ENCODE assay signal across 11 cellular contexts in genomic region chrX:9467181-9467580, GRCh38. TPM values are rescaled to one million over a fixed set of nuclear protein-coding genes. Genes with fewer than 3 reads are reported as not detected.
A peak's percentile ranks its signal among the peaks of the same experiment; 100 is the strongest.
DNase-seq lines count a peak whose midpoint lies in the region; ATAC-seq, FAIRE-seq and TF ChIP-seq lines count a peak whose summit lies in the region.
"Had no signal": no experiment of that assay in that cellular context is flagged by ENCODE, and none has a peak within 500 bp of the region (broad histone marks: within the 10 kb centered on the region; RNA-seq: fewer than 3 reads in every experiment).

No MANE protein-coding gene starts in this region.

- peaks cover 6 to 28% (median 22%) of the 10 kb centered on the region in 3 experiments for H3K36me3 Mint-ChIP-seq in H9 (ENCODE audit: insufficient read depth in 1 of 3, low read depth in 3 of 3)
- H3K36me3 Mint-ChIP-seq in activated naive CD8-positive, alpha-beta T cell treated with anti-CD3 and anti-CD28 coated beads for 36 hours, result peaks cover 14% of the 10 kb centered on the region

- H4K8ac ChIP-seq in H9 (replicated peaks; ENCODE audit: insufficient read length, low read depth, low read length) (no peak overlapping the region), mesendoderm (ENCODE audit: low read depth, low read length) (no peak overlapping the region)

- H3K27me3 ChIP-seq in H9 (ENCODE audit: insufficient read depth, low read length), result no peaks in the 10 kb centered on the region; the same call in 1 of the 2 replicates
- no peaks in the 10 kb centered on the region for H3K27me3 ChIP-seq in mesendoderm (ENCODE audit: insufficient read depth, low read length, poor library complexity)
- peaks cover 0 to 4% of the 10 kb centered on the region in 2 donors for H3K27me3 ChIP-seq in right atrium auricular region
- H3K27me3 ChIP-seq: MG63 had no signal

- H3K9me3 Mint-ChIP-seq in H9, result peaks cover 5 to 40% of the 10 kb centered on the region in 2 experiments; a peak in 4 of 5 replicates
- H3K9me3 Mint-ChIP-seq in activated naive CD8-positive, alpha-beta T cell treated with anti-CD3 and anti-CD28 coated beads for 36 hours, result no peaks in the 10 kb centered on the region

- no peak overlapping the region for H2BK15ac ChIP-seq in H9 (ENCODE audit: low read depth, low read length)
- H2BK15ac ChIP-seq in mesendoderm (replicated peaks; ENCODE audit: low read depth), result no peak overlapping the region

- H3K27me3 Mint-ChIP-seq in H9 (ENCODE audit: low read depth), result peaks cover 22% of the 10 kb centered on the region
- H3K27me3 Mint-ChIP-seq in activated naive CD8-positive, alpha-beta T cell treated with anti-CD3 and anti-CD28 coated beads for 36 hours, result no peaks in the 10 kb centered on the region

- H3K27ac ChIP-seq in A549, result no peak overlapping the region
- H3K27ac ChIP-seq in H9 (ENCODE audit: insufficient read length, low read depth, low read length), result no peak overlapping the region
- H3K27ac ChIP-seq in mesendoderm (ENCODE audit: low read depth, low read length), result no peak overlapping the region
- H3K27ac ChIP-seq in right atrium auricular region, result no peak overlapping the region

- H3K14ac ChIP-seq in H9 (ENCODE audit: insufficient read depth, low read length), result no peak overlapping the region

- no peaks in the 10 kb centered on the region for H3K36me3 ChIP-seq in mesendoderm (ENCODE audit: control insufficient read depth, insufficient read depth, low read length)
- H3K36me3 ChIP-seq in right atrium auricular region, result no peaks in the 10 kb centered on the region
- H3K36me3 ChIP-seq: MG63 had no signal

- H2BK12ac ChIP-seq in H9 (ENCODE audit: insufficient read length, low read depth, low read length), result no peak overlapping the region

- H2BK120ac ChIP-seq in H9 (ENCODE audit: low read depth, low read length, poor library complexity, severe bottlenecking) (no peak overlapping the region), mesendoderm (ENCODE audit: low read depth, low read length) (no peak overlapping the region)

- no peaks in the 10 kb centered on the region for H3K79me1 ChIP-seq in H9 (ENCODE audit: insufficient read depth, low read depth, low read length, poor library complexity, severe bottlenecking)
- H3K79me1 ChIP-seq in mesendoderm (ENCODE audit: low read length), result peaks cover 4% of the 10 kb centered on the region

- H2BK5ac ChIP-seq in H9 (ENCODE audit: insufficient read length, low read length) (no peak overlapping the region), mesendoderm (ENCODE audit: low read length) (no peak overlapping the region)

- H3K4ac ChIP-seq in H9 (ENCODE audit: low read depth, low read length), result no peak overlapping the region
- H3K4ac ChIP-seq in mesendoderm (ENCODE audit: low read depth, low read length), result no peak overlapping the region

- POLR2A ChIA-PET in A549 (lab: Yijun Ruan, JAX), result no interaction called here

- no peak overlapping the region for H2AFZ ChIP-seq in H9 (ENCODE audit: low read length)

- TF ChIP-seq RAD21 in A549 (conservative IDR thresholded peaks at IDR 0.05 in 1 of 2, IDR thresholded peaks at IDR 0.05 in 1 of 2), result no peak

- peaks cover 20% of the 10 kb centered on the region for H3K23me2 ChIP-seq in H9 (ENCODE audit: insufficient read length, low read depth, low read length, poor library complexity, severe bottlenecking)

- H4K91ac ChIP-seq in H9 (ENCODE audit: insufficient read length, low read depth, low read length), result no peak overlapping the region

- H4K5ac ChIP-seq in H9 (ENCODE audit: insufficient read length, low read depth, low read length) (no peak overlapping the region), mesendoderm (ENCODE audit: low read length) (no peak overlapping the region)

- H2AK5ac ChIP-seq in H9 (ENCODE audit: insufficient read length, low read length), result no peak overlapping the region
- no peak overlapping the region for H2AK5ac ChIP-seq in mesendoderm (ENCODE audit: low read length)

- H3K9ac ChIP-seq in H9 (ENCODE audit: extremely low read depth, insufficient read length, low read length) (no peak overlapping the region), mesendoderm (ENCODE audit: low read length) (no peak overlapping the region)

- H3T11ph ChIP-seq in H9 (ENCODE audit: low read length), result no peak overlapping the region

- no peak for DNase-seq in A549 (ENCODE audit: low read depth in 1 of 2, low spot score in 1 of 2)
- DNase-seq in H9, result no peak
- DNase-seq in activated naive CD8-positive, alpha-beta T cell treated with anti-CD3 and anti-CD28 coated beads for 36 hours, result no peak
- DNase-seq in mesendoderm, result no peak
- no peak for DNase-seq in RPMI8226
- no peak for DNase-seq in right atrium auricular region (ENCODE audit: low spot score)
- DNase-seq: activated effector memory CD4-positive, alpha-beta T cell treated with Interleukin-2 at 50 U/mL for 16 hours; MG63 had no signal

- H3K27ac Mint-ChIP-seq in H9, result no peak overlapping the region
- no peak overlapping the region for H3K27ac Mint-ChIP-seq in activated naive CD8-positive, alpha-beta T cell treated with anti-CD3 and anti-CD28 coated beads for 36 hours

- ATAC-seq in A549 (no peak), HG03175 (IDR thresholded peaks at IDR 0.05; ENCODE audit: unreplicated experiment) (no peak), GM18520 (IDR thresholded peaks at IDR 0.05; ENCODE audit: unreplicated experiment) (no peak)

- no peaks in the 10 kb centered on the region for H4K20me1 ChIP-seq in H9 (ENCODE audit: control insufficient read depth, insufficient read depth, insufficient read length)

- H3K4me2 ChIP-seq in A549 (peak overlapping the region; percentile 78), H9 (ENCODE audit: insufficient read depth, insufficient read length, low read length) (peak overlapping the region; percentile 58), mesendoderm (ENCODE audit: low read length) (no peak overlapping the region)

- no peak overlapping the region for H3K23ac ChIP-seq in H9 (ENCODE audit: insufficient read length, low read depth, low read length)
- no peak overlapping the region for H3K23ac ChIP-seq in mesendoderm (ENCODE audit: low read length)

- no peak overlapping the region for H2BK20ac ChIP-seq in H9 (ENCODE audit: low read depth, low read length, poor library complexity, severe bottlenecking)

- no peak overlapping the region for H3K4me3 ChIP-seq in A549
- H3K4me3 ChIP-seq in mesendoderm (ENCODE audit: low read length), result no peak overlapping the region
- H3K4me3 ChIP-seq in right atrium auricular region, result no peak overlapping the region

- H3K56ac ChIP-seq in H9 (ENCODE audit: insufficient read length, low read depth, low read length) (no peak overlapping the region), mesendoderm (ENCODE audit: low read length) (peak overlapping the region; percentile 42)

- TF ChIP-seq POLR2A in A549 (IDR thresholded peaks at IDR 0.05; ENCODE audit: low read length), result no peak

- peaks cover 15 to 31% of the 10 kb centered on the region in 2 experiments for H3K4me1 Mint-ChIP-seq in H9
- H3K4me1 Mint-ChIP-seq in activated naive CD8-positive, alpha-beta T cell treated with anti-CD3 and anti-CD28 coated beads for 36 hours, result peaks cover 20% of the 10 kb centered on the region

- H3K9me3 ChIP-seq in A549 (no peaks in the 10 kb centered on the region), H9 (ENCODE audit: control insufficient read depth, low read depth, low read length) (no peaks in the 10 kb centered on the region), right atrium auricular region (no peaks in the 10 kb centered on the region)
- H3K9me3 ChIP-seq: MG63 had no signal

- H3K18ac ChIP-seq in H9 (ENCODE audit: insufficient read length, low read depth, low read length) (no peak overlapping the region), mesendoderm (ENCODE audit: low read length) (no peak overlapping the region)

- H3K4me1 ChIP-seq in A549 (peaks cover 31% of the 10 kb centered on the region), H9 (ENCODE audit: insufficient read depth, low read length) (peaks cover 12% of the 10 kb centered on the region; the same call in 1 of the 2 replicates), mesendoderm (ENCODE audit: control insufficient read depth, low read depth, low read length) (no peaks in the 10 kb centered on the region), right atrium auricular region (peaks cover 0 to 36% of the 10 kb centered on the region in 2 donors)

- 83% methylated on average over 7 of the region's 11 CpGs for WGBS in A549 (ENCODE audit: missing lambda C conversion rate)
- no CpG with 5 or more reads among the region's 11 CpGs for WGBS in H9 (ENCODE audit: extremely low coverage, insufficient read length, low lambda C conversion rate)
- WGBS in mesendoderm (ENCODE audit: extremely low coverage, insufficient coverage, low lambda C conversion rate), result no CpG with 5 or more reads among the region's 11 CpGs

- no peak for TF ChIP-seq CTCF in A549 (IDR thresholded peaks at IDR 0.05)
- TF ChIP-seq CTCF in H9 (conservative IDR thresholded peaks at IDR 0.05), result no peak
- no peak for TF ChIP-seq CTCF in right atrium auricular region (IDR thresholded peaks at IDR 0.05)

- TF ChIP-seq EP300 in A549 (IDR thresholded peaks at IDR 0.05), result no peak

- peak overlapping the region; percentile 22 to 85; a peak in 4 of 5 replicates for H3K4me3 Mint-ChIP-seq in H9
- H3K4me3 Mint-ChIP-seq in activated naive CD8-positive, alpha-beta T cell treated with anti-CD3 and anti-CD28 coated beads for 36 hours, result peak overlapping the region; percentile 82

- FAIRE-seq in A549 (lab: Jason Lieb, UNC), result no peak
- FAIRE-seq: islet of Langerhans had no signal

- H3K79me2 ChIP-seq in H9 (ENCODE audit: insufficient read depth, low read length) (peaks cover 4% of the 10 kb centered on the region; the same call in 1 of the 2 replicates), mesendoderm (ENCODE audit: control insufficient read depth, insufficient read depth, low read length) (peaks cover 32% of the 10 kb centered on the region)

- CTCF ChIA-PET in A549 (lab: Yijun Ruan, JAX), result no interaction called here

TF ChIP-seq in A549, 52 proteins besides CTCF, POLR2A, EP300 and RAD21 (continues in another document):
- no peak for TF ChIP-seq CEBPB (IDR thresholded peaks at IDR 0.05)
- no peak for TF ChIP-seq NR3C1 (IDR thresholded peaks at IDR 0.05)

RNA-seq across cellular contexts. Expression of gene TBL1X, which starts 2.3 kb away (rescaled TPM):
- polyA plus RNA-seq in A549 (2011; rRNA removed) (18.0 and 21.1 TPM in 2 replicates), A549 (2017; fragmentation: RNase III; extraction: RNeasy Plus Mini Kit Qiagen cat#74134 plus additional on column Dnase treatment) (14.3 to 15.1 TPM (median 14.6 TPM) in 3 replicates)
- polyA plus RNA-seq in A549 (2012; cell fraction: cytosol; rRNA removed), result 11.4 and 13.4 TPM in 2 replicates
- 14.9 and 18.8 TPM in 2 replicates for polyA plus RNA-seq in A549 (2012; cell fraction: nucleus; rRNA removed)
- polyA minus RNA-seq in A549 (2011; rRNA and poly(A)+ RNA removed), result 46.1 and 50.7 TPM in 2 replicates
- total RNA-seq in H9 (2021) (24.1 and 26.0 TPM in 2 replicates), right atrium auricular region (10 to 100 TPM; 12.3 to 14.0 TPM)
- total RNA-seq in activated naive CD8-positive, alpha-beta T cell treated with anti-CD3 and anti-CD28 coated beads for 36 hours, result 10 to 100 TPM; 33.1 to 33.9 TPM
- 19.6 TPM for polyA plus RNA-seq in mesendoderm (2013, experiment 1 of 2)
- 20.0 TPM for polyA plus RNA-seq in mesendoderm (2013, experiment 2 of 2)
